Comparison of ENCODE assay signal across 1 cellular context in genomic region chr20:6818033-6818808, GRCh38.
TF ChIP-seq lines count a peak whose summit lies in the region.

No MANE protein-coding gene starts in this region.

TF ChIP-seq in GM12878, 131 proteins besides CTCF, POLR2A, EP300 and RAD21 (continued from another document):
- TF ChIP-seq PBX3 (IDR thresholded peaks at IDR 0.05; ENCODE audit: insufficient replicate concordance, low read depth, low read length) = no peak
- TF ChIP-seq ZNF687 (IDR thresholded peaks at IDR 0.05) = no peak
- TF ChIP-seq SP1 (IDR thresholded peaks at IDR 0.05; ENCODE audit: low read depth, low read length) = no peak
- no peak for TF ChIP-seq ZBED1 (IDR thresholded peaks at IDR 0.05; ENCODE audit: borderline replicate concordance)
- no peak for TF ChIP-seq GABPA (IDR thresholded peaks at IDR 0.05; ENCODE audit: low read depth)
- TF ChIP-seq SIN3A (IDR thresholded peaks at IDR 0.05; ENCODE audit: low read depth, low read length) = no peak
- TF ChIP-seq REST (IDR thresholded peaks at IDR 0.05; ENCODE audit: low read depth, low read length) = peak; percentile 49; the same call in 1 of the 2 replicates
